9 cellular contexts compared by ENCODE assay signal in genomic region chr12:129296636-129297035, GRCh38.
"Had no signal": no experiment of that assay in that cellular context is flagged by ENCODE, and none has a peak within 500 bp of the region (broad histone marks: within the 10 kb centered on the region; RNA-seq: fewer than 3 reads in every experiment).

No MANE protein-coding gene starts in this region.

- H3K9me3 ChIP-seq: HAP-1 had no signal

- H3K4me3 ChIP-seq: GM23248, HAP-1, K562 had no signal

- H3K4me1 ChIP-seq: HAP-1 had no signal

- FAIRE-seq: HTR-8/SVneo, K562 had no signal

- H3K27ac ChIP-seq: GM23248 had no signal

- DNase-seq: GM23248, GOT3, H7, IMR-90, KG1 had no signal

- H3K36me3 ChIP-seq: HAP-1 had no signal

- H2AFZ ChIP-seq: GM23248 had no signal

- ATAC-seq: HCT116, K562 had no signal

- H3K9ac ChIP-seq: GM23248 had no signal
